ENCODE assay signal across 1 cellular context in the genomic region with DNA sequence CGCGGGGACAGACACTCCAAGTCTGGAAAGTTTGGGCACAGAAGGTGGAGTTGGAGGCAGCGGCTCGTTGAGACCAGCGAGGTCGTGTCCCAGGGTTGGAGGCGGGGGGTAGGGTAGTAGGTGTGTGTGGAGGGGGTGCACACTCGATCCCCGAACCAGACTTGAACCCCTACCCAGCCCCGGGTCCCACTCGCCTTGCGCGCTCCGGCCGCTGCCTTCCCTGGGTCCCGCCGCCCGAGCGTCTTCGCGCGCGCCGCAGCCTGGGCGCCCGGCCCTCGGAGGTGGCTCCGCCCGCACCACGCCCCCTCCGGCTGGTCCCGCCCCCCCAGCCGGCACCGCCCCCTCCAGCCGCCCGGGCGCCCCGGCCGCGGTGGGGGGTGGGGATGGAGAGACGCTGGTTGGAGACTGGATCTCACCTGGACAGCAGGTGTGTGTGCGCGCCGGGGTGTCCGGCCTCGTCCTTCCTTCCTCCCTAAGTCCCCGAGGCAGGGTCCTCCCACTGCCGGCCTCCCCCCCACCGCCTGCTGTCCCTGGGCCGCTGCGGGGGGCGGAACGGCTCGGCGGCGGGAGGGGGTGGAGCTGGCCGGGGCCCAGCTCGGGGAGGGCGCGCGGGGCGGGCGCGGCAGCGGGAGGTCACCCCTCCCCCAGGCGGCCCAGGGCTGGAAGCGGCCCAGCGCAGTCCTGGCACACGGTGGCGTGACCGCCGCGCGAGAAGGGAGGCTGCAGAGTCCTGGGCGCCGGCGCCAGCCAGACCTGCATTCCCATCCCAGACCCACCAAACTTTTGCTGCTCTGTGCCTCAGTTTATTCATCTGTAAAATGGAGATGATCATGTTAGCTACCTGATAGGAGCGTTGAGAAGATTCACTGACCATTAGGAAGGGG.
A peak's percentile ranks its signal among the peaks of the same experiment; 100 is the strongest.
TF ChIP-seq lines count a peak whose summit lies in the region.

A gene (minus strand): TSS at position 255 of the 884 bp plus-strand sequence. CDS start 3,034 bp downstream, outside the sequence.

TF ChIP-seq in K562, 482 proteins besides CTCF, POLR2A, EP300 and RAD21 (continued from another document and continues in another):
- TF ChIP-seq, protein P1, sequence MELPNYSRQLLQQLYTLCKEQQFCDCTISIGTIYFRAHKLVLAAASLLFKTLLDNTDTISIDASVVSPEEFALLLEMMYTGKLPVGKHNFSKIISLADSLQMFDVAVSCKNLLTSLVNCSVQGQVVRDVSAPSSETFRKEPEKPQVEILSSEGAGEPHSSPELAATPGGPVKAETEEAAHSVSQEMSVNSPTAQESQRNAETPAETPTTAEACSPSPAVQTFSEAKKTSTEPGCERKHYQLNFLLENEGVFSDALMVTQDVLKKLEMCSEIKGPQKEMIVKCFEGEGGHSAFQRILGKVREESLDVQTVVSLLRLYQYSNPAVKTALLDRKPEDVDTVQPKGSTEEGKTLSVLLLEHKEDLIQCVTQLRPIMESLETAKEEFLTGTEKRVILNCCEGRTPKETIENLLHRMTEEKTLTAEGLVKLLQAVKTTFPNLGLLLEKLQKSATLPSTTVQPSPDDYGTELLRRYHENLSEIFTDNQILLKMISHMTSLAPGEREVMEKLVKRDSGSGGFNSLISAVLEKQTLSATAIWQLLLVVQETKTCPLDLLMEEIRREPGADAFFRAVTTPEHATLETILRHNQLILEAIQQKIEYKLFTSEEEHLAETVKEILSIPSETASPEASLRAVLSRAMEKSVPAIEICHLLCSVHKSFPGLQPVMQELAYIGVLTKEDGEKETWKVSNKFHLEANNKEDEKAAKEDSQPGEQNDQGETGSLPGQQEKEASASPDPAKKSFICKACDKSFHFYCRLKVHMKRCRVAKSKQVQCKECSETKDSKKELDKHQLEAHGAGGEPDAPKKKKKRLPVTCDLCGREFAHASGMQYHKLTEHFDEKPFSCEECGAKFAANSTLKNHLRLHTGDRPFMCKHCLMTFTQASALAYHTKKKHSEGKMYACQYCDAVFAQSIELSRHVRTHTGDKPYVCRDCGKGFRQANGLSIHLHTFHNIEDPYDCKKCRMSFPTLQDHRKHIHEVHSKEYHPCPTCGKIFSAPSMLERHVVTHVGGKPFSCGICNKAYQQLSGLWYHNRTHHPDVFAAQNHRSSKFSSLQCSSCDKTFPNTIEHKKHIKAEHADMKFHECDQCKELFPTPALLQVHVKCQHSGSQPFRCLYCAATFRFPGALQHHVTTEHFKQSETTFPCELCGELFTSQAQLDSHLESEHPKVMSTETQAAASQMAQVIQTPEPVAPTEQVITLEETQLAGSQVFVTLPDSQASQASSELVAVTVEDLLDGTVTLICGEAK (IDR thresholded peaks at IDR 0.05) = 0 out of 2 replicates have a peak, but pooled peaks have one; percentile 8
- TF ChIP-seq, protein P1 (CRISPR knock-in tag; IDR thresholded peaks at IDR 0.05) = no peak
- TF ChIP-seq, protein P2, sequence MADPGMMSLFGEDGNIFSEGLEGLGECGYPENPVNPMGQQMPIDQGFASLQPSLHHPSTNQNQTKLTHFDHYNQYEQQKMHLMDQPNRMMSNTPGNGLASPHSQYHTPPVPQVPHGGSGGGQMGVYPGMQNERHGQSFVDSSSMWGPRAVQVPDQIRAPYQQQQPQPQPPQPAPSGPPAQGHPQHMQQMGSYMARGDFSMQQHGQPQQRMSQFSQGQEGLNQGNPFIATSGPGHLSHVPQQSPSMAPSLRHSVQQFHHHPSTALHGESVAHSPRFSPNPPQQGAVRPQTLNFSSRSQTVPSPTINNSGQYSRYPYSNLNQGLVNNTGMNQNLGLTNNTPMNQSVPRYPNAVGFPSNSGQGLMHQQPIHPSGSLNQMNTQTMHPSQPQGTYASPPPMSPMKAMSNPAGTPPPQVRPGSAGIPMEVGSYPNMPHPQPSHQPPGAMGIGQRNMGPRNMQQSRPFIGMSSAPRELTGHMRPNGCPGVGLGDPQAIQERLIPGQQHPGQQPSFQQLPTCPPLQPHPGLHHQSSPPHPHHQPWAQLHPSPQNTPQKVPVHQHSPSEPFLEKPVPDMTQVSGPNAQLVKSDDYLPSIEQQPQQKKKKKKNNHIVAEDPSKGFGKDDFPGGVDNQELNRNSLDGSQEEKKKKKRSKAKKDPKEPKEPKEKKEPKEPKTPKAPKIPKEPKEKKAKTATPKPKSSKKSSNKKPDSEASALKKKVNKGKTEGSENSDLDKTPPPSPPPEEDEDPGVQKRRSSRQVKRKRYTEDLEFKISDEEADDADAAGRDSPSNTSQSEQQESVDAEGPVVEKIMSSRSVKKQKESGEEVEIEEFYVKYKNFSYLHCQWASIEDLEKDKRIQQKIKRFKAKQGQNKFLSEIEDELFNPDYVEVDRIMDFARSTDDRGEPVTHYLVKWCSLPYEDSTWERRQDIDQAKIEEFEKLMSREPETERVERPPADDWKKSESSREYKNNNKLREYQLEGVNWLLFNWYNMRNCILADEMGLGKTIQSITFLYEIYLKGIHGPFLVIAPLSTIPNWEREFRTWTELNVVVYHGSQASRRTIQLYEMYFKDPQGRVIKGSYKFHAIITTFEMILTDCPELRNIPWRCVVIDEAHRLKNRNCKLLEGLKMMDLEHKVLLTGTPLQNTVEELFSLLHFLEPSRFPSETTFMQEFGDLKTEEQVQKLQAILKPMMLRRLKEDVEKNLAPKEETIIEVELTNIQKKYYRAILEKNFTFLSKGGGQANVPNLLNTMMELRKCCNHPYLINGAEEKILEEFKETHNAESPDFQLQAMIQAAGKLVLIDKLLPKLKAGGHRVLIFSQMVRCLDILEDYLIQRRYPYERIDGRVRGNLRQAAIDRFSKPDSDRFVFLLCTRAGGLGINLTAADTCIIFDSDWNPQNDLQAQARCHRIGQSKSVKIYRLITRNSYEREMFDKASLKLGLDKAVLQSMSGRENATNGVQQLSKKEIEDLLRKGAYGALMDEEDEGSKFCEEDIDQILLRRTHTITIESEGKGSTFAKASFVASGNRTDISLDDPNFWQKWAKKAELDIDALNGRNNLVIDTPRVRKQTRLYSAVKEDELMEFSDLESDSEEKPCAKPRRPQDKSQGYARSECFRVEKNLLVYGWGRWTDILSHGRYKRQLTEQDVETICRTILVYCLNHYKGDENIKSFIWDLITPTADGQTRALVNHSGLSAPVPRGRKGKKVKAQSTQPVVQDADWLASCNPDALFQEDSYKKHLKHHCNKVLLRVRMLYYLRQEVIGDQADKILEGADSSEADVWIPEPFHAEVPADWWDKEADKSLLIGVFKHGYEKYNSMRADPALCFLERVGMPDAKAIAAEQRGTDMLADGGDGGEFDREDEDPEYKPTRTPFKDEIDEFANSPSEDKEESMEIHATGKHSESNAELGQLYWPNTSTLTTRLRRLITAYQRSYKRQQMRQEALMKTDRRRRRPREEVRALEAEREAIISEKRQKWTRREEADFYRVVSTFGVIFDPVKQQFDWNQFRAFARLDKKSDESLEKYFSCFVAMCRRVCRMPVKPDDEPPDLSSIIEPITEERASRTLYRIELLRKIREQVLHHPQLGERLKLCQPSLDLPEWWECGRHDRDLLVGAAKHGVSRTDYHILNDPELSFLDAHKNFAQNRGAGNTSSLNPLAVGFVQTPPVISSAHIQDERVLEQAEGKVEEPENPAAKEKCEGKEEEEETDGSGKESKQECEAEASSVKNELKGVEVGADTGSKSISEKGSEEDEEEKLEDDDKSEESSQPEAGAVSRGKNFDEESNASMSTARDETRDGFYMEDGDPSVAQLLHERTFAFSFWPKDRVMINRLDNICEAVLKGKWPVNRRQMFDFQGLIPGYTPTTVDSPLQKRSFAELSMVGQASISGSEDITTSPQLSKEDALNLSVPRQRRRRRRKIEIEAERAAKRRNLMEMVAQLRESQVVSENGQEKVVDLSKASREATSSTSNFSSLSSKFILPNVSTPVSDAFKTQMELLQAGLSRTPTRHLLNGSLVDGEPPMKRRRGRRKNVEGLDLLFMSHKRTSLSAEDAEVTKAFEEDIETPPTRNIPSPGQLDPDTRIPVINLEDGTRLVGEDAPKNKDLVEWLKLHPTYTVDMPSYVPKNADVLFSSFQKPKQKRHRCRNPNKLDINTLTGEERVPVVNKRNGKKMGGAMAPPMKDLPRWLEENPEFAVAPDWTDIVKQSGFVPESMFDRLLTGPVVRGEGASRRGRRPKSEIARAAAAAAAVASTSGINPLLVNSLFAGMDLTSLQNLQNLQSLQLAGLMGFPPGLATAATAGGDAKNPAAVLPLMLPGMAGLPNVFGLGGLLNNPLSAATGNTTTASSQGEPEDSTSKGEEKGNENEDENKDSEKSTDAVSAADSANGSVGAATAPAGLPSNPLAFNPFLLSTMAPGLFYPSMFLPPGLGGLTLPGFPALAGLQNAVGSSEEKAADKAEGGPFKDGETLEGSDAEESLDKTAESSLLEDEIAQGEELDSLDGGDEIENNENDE (IDR thresholded peaks at IDR 0.05; ENCODE audit: low read depth, low read length) = no peak
- TF ChIP-seq ZNF3 (CRISPR knock-in tag; IDR thresholded peaks at IDR 0.05) = no peak
- 0 out of 2 replicates have a peak, but pooled peaks have one; percentile 65 for TF ChIP-seq GATAD2B (IDR thresholded peaks at IDR 0.05; ENCODE audit: borderline replicate concordance)
- TF ChIP-seq MBD2 (IDR thresholded peaks at IDR 0.05; ENCODE audit: borderline replicate concordance, low read depth) = no peak
- TF ChIP-seq, protein P3, sequence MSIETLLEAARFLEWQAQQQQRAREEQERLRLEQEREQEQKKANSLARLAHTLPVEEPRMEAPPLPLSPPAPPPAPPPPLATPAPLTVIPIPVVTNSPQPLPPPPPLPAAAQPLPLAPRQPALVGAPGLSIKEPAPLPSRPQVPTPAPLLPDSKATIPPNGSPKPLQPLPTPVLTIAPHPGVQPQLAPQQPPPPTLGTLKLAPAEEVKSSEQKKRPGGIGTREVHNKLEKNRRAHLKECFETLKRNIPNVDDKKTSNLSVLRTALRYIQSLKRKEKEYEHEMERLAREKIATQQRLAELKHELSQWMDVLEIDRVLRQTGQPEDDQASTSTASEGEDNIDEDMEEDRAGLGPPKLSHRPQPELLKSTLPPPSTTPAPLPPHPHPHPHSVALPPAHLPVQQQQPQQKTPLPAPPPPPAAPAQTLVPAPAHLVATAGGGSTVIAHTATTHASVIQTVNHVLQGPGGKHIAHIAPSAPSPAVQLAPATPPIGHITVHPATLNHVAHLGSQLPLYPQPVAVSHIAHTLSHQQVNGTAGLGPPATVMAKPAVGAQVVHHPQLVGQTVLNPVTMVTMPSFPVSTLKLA (conservative IDR thresholded peaks at IDR 0.05) = peak in 1 of 2 experiments; percentile 36; a peak in 1 of 4 replicates
- peak; percentile 51; the same call in 1 of the 2 replicates for TF ChIP-seq MTA3 (IDR thresholded peaks at IDR 0.05; ENCODE audit: borderline replicate concordance)
- TF ChIP-seq BHLHE40 (IDR thresholded peaks at IDR 0.05; ENCODE audit: low read length) = peak; percentile 75; the same call in 1 of the 2 replicates
- TF ChIP-seq ADNP (tag; IDR thresholded peaks at IDR 0.05) = peak; percentile 98
- peak; percentile 77; the same call in 1 of the 2 replicates for TF ChIP-seq SREBF1 (IDR thresholded peaks at IDR 0.05; ENCODE audit: borderline replicate concordance, low read depth, low read length)
- no peak for TF ChIP-seq DACH1 (IDR thresholded peaks at IDR 0.05; ENCODE audit: partially characterized antibody)
- TF ChIP-seq SAP30 (IDR thresholded peaks at IDR 0.05; ENCODE audit: borderline replicate concordance, insufficient read depth, low read depth, low read length, poor library complexity, severe bottlenecking) = no peak
- TF ChIP-seq SIN3A (IDR thresholded peaks at IDR 0.05; ENCODE audit: borderline replicate concordance in 2 of 2, control insufficient read depth in 1 of 2, low read depth in 2 of 2, low read length in 2 of 2) = peak in 1 of 2 experiments; percentile 75; a peak in 1 of 4 replicates
- peak; percentile 70; the same call in 1 of the 2 replicates for TF ChIP-seq ZEB2 (IDR thresholded peaks at IDR 0.05)
- TF ChIP-seq, protein P4, sequence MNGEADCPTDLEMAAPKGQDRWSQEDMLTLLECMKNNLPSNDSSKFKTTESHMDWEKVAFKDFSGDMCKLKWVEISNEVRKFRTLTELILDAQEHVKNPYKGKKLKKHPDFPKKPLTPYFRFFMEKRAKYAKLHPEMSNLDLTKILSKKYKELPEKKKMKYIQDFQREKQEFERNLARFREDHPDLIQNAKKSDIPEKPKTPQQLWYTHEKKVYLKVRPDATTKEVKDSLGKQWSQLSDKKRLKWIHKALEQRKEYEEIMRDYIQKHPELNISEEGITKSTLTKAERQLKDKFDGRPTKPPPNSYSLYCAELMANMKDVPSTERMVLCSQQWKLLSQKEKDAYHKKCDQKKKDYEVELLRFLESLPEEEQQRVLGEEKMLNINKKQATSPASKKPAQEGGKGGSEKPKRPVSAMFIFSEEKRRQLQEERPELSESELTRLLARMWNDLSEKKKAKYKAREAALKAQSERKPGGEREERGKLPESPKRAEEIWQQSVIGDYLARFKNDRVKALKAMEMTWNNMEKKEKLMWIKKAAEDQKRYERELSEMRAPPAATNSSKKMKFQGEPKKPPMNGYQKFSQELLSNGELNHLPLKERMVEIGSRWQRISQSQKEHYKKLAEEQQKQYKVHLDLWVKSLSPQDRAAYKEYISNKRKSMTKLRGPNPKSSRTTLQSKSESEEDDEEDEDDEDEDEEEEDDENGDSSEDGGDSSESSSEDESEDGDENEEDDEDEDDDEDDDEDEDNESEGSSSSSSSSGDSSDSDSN (IDR thresholded peaks at IDR 0.05; ENCODE audit: borderline replicate concordance in 1 of 2, low read depth in 2 of 2, low read length in 2 of 2) = 0 out of 4 replicates have a peak, but pooled peaks of 1 of the 2 experiments have one; percentile 9
- TF ChIP-seq, protein P5, sequence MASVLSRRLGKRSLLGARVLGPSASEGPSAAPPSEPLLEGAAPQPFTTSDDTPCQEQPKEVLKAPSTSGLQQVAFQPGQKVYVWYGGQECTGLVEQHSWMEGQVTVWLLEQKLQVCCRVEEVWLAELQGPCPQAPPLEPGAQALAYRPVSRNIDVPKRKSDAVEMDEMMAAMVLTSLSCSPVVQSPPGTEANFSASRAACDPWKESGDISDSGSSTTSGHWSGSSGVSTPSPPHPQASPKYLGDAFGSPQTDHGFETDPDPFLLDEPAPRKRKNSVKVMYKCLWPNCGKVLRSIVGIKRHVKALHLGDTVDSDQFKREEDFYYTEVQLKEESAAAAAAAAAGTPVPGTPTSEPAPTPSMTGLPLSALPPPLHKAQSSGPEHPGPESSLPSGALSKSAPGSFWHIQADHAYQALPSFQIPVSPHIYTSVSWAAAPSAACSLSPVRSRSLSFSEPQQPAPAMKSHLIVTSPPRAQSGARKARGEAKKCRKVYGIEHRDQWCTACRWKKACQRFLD (CRISPR knock-in tag; IDR thresholded peaks at IDR 0.05) = 0 out of 2 replicates have a peak, but pooled peaks have one; percentile 52
